Comparison of ENCODE assay signal across 19 cellular contexts in the genomic region with DNA sequence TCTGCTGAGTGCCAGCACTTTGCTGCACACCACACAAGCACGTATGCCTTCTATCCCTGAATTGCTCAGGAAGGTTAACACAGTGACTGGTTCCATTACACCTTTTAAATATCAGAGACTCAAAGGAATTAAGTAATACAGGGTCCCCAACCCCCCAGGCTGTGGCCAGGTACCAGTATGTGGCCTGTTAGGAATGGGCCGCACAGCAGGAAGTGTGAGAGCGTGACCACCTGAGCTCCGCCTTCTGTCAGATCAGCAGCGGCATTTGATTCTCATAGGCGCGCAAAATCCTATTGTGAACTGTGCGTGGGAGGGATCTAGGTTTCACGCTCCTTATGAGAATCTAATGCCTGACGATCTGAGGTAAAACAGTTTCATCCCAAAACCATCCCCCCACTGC.
DNase-seq lines count a peak whose midpoint lies in the region; ATAC-seq, FAIRE-seq and TF ChIP-seq lines count a peak whose summit lies in the region.
"Had no signal": no experiment of that assay in that cellular context is flagged by ENCODE, and none has a peak within 500 bp of the region (broad histone marks: within the 10 kb centered on the region; RNA-seq: fewer than 3 reads in every experiment).

No MANE protein-coding gene starts in this region.

- peaks cover 5% of the 10 kb centered on the region for H3K23me2 ChIP-seq in H1 (ENCODE audit: low read depth, low read length)

- no peak overlapping the region for H2BK12ac ChIP-seq in H1 (ENCODE audit: low read depth, low read length)

- H3K79me2 ChIP-seq in H1 (ENCODE audit: control insufficient read depth in 1 of 2, insufficient read depth in 2 of 2, low read length in 2 of 2): no peaks in the 10 kb centered on the region

- no peaks in the 10 kb centered on the region for H3K27me3 ChIP-seq in CD4-positive, CD25-positive, alpha-beta regulatory T cell (ENCODE audit: control insufficient read depth, insufficient read depth, low read length)
- H3K27me3 ChIP-seq in H1 (replicated peaks in 1 of 4; ENCODE audit: control insufficient read depth in 3 of 4, extremely low read depth in 1 of 4, insufficient read depth in 3 of 4, low read length in 3 of 4) (no peaks in the 10 kb centered on the region), thoracic aorta (replicated peaks; ENCODE audit: insufficient read depth) (no peaks in the 10 kb centered on the region)
- no peaks in the 10 kb centered on the region for H3K27me3 ChIP-seq in CD4-positive, alpha-beta T cell (ENCODE audit: control insufficient read depth, insufficient read depth, low read length)
- no peaks in the 10 kb centered on the region for H3K27me3 ChIP-seq in CD8-positive, alpha-beta memory T cell (ENCODE audit: insufficient read depth, low read length, poor library complexity, severe bottlenecking)
- H3K27me3 ChIP-seq: BE2C had no signal

- H3K27me3 Mint-ChIP-seq in CD4-positive, CD25-positive, alpha-beta regulatory T cell: no peaks in the 10 kb centered on the region
- no peaks in the 10 kb centered on the region for H3K27me3 Mint-ChIP-seq in CD4-positive, alpha-beta T cell
- H3K27me3 Mint-ChIP-seq in CD8-positive, alpha-beta memory T cell: peaks cover 0 to 1% of the 10 kb centered on the region in 2 donors

- H3K9me3 Mint-ChIP-seq in CD4-positive, CD25-positive, alpha-beta regulatory T cell: peaks cover 0 to 11% (median 0%) of the 10 kb centered on the region in 7 donors
- no peaks in the 10 kb centered on the region for H3K9me3 Mint-ChIP-seq in CD4-positive, alpha-beta T cell
- no peaks in the 10 kb centered on the region for H3K9me3 Mint-ChIP-seq in CD8-positive, alpha-beta memory T cell

- POLR2A ChIA-PET in H1 (lab: Charles Lee; ENCODE audit: partially characterized antibody): no interaction called here
- POLR2A ChIA-PET in CD4-positive, alpha-beta T cell (lab: Charles Lee): no interaction called here
- POLR2A ChIA-PET in CD8-positive, alpha-beta memory T cell (lab: Charles Lee): no interaction called here

- no peak for ATAC-seq in CD4-positive, CD25-positive, alpha-beta regulatory T cell (ENCODE audit: low read depth in 2 of 2)
- ATAC-seq in thoracic aorta (ENCODE audit: insufficient number of reproducible peaks, low FRiP score, low read depth) (no peak), GM18870 (IDR thresholded peaks at IDR 0.05; ENCODE audit: unreplicated experiment) (no peak)
- no peak for ATAC-seq in CD4-positive, alpha-beta T cell (ENCODE audit: poor library complexity)

- H3K36me3 ChIP-seq in CD4-positive, CD25-positive, alpha-beta regulatory T cell (ENCODE audit: control insufficient read depth, insufficient read depth, low read length): no peaks in the 10 kb centered on the region
- H3K36me3 ChIP-seq in H1 (ENCODE audit: control insufficient read depth in 2 of 4, insufficient read depth in 4 of 4, low read length in 3 of 4) (no peaks in the 10 kb centered on the region), thoracic aorta (no peaks in the 10 kb centered on the region)
- no peaks in the 10 kb centered on the region for H3K36me3 ChIP-seq in CD8-positive, alpha-beta memory T cell (ENCODE audit: insufficient read depth, low read length)
- H3K36me3 ChIP-seq: BE2C had no signal

- no peak for TF ChIP-seq RAD21 in H1 (IDR thresholded peaks at IDR 0.05 in 1 of 2, conservative IDR thresholded peaks at IDR 0.05 in 1 of 2; ENCODE audit: low read depth in 2 of 2, low read length in 2 of 2)

- H3K23ac ChIP-seq in H1 (ENCODE audit: insufficient read length): no peak overlapping the region

- no peak overlapping the region for H2BK20ac ChIP-seq in H1 (ENCODE audit: low read length)

- no peaks in the 10 kb centered on the region for H4K20me1 ChIP-seq in H1 (replicated peaks in 1 of 2; ENCODE audit: control insufficient read depth in 1 of 2, insufficient read depth in 2 of 2, low read length in 2 of 2)

- no peaks in the 10 kb centered on the region for H3K79me1 ChIP-seq in H1 (ENCODE audit: low read depth, low read length)

- H3K4me3 ChIP-seq in CD4-positive, CD25-positive, alpha-beta regulatory T cell (ENCODE audit: low read depth, low read length): no peak overlapping the region
- H3K4me3 ChIP-seq in H1 (ENCODE audit: extremely low read depth in 1 of 4, insufficient read depth in 2 of 4, low read depth in 3 of 4, low read length in 4 of 4) (no peak overlapping the region), thoracic aorta (no peak overlapping the region)
- H3K4me3 ChIP-seq in CD8-positive, alpha-beta memory T cell (ENCODE audit: low read length): no peak overlapping the region
- H3K4me3 ChIP-seq: GM12878, GM23248 had no signal

- no peak for TF ChIP-seq POLR2A in H1 (IDR thresholded peaks at IDR 0.05; ENCODE audit: control extremely low read depth in 1 of 2, low read depth in 2 of 2, low read length in 2 of 2)

- FAIRE-seq in H1 (lab: Jason Lieb, UNC): no peak
- FAIRE-seq: A204.1, GM12878, H54 had no signal

- no peak overlapping the region for H2BK120ac ChIP-seq in H1 (replicated peaks; ENCODE audit: low read depth, low read length)

- TF ChIP-seq CTCF in H1 (IDR thresholded peaks at IDR 0.05; ENCODE audit: control extremely low read depth in 1 of 3, insufficient read depth in 1 of 3, low read depth in 1 of 3, low read length in 3 of 3) (no peak), thoracic aorta (IDR thresholded peaks at IDR 0.05) (no peak)
- no peak for TF ChIP-seq CTCF in CD4-positive, alpha-beta T cell (IDR thresholded peaks at IDR 0.05)

- H3K27ac ChIP-seq in CD4-positive, CD25-positive, alpha-beta regulatory T cell (ENCODE audit: insufficient read depth, low read length, poor library complexity, severe bottlenecking): no peak overlapping the region
- H3K27ac ChIP-seq in H1 (ENCODE audit: low read depth, low read length) (no peak overlapping the region), thoracic aorta (peak overlapping the region; percentile 92)
- H3K27ac ChIP-seq in CD4-positive, alpha-beta T cell (ENCODE audit: low read depth, low read length): no peak overlapping the region
- no peak overlapping the region for H3K27ac ChIP-seq in CD8-positive, alpha-beta memory T cell (ENCODE audit: low read depth, low read length)
- H3K27ac ChIP-seq: GM23248, HL-60, KMS-11 had no signal

- no peak overlapping the region for H4K91ac ChIP-seq in H1 (replicated peaks; ENCODE audit: insufficient read length, low read length)

- no peak overlapping the region for H2AFZ ChIP-seq in H1 (ENCODE audit: low read length)
- H2AFZ ChIP-seq: GM23248 had no signal

- no peak overlapping the region for H2BK5ac ChIP-seq in H1 (ENCODE audit: low read depth, low read length)

- no peak overlapping the region for H4K5ac ChIP-seq in H1 (ENCODE audit: insufficient read length, low read depth, low read length)

- 97% methylated on average over 10 of the region's 10 CpGs; no CpG with 5 or more reads in 1 of the 2 experiments for WGBS in H1 (ENCODE audit: extremely low coverage in 1 of 2, insufficient coverage in 1 of 2, insufficient read length in 1 of 2, insufficient replicate concordance in 2 of 2, low coverage in 1 of 2, low lambda C conversion rate in 2 of 2, missing lambda C conversion rate in 1 of 2), 2 experiments

- no peak for DNase-seq in CD4-positive, CD25-positive, alpha-beta regulatory T cell
- DNase-seq in H1 (ENCODE audit: low read depth in 1 of 2, low spot score in 2 of 2) (no peak), thoracic aorta (ENCODE audit: low spot score) (no peak), D341Med (ENCODE audit: low spot score) (no peak)
- no peak for DNase-seq in CD4-positive, alpha-beta T cell
- DNase-seq in CD8-positive, alpha-beta memory T cell: no peak
- DNase-seq: ACHN, BE2C, DMS79 treated with DMSO at 0.1 percent for 48 hours, GF-D8, GM23248, HCEC 1CT had no signal

- no peak overlapping the region for H3K56ac ChIP-seq in H1 (replicated peaks; ENCODE audit: insufficient read length, low read depth, low read length)

- H3K36me3 Mint-ChIP-seq in CD4-positive, CD25-positive, alpha-beta regulatory T cell: peaks cover 12% of the 10 kb centered on the region
- H3K36me3 Mint-ChIP-seq in CD4-positive, alpha-beta T cell (ENCODE audit: low read depth): no peaks in the 10 kb centered on the region
- peaks cover 0 to 6% (median 0%) of the 10 kb centered on the region in 3 donors for H3K36me3 Mint-ChIP-seq in CD8-positive, alpha-beta memory T cell
- H3K36me3 Mint-ChIP-seq: CD14-positive monocyte had no signal

- 0 out of 2 replicates have a peak overlapping the region, but pooled peaks have one; percentile 40 for H2AK5ac ChIP-seq in H1 (ENCODE audit: low read depth, low read length)

- H3K9me3 ChIP-seq in CD4-positive, CD25-positive, alpha-beta regulatory T cell (ENCODE audit: control insufficient read depth in 2 of 2, low read length in 2 of 2): no peaks in the 10 kb centered on the region
- H3K9me3 ChIP-seq in H1 (ENCODE audit: insufficient read depth in 2 of 2, low read depth in 1 of 2, low read length in 1 of 2) (no peaks in the 10 kb centered on the region), thoracic aorta (no peaks in the 10 kb centered on the region)
- H3K9me3 ChIP-seq in CD4-positive, alpha-beta T cell (ENCODE audit: control insufficient read depth, low read length): no peaks in the 10 kb centered on the region
- no peaks in the 10 kb centered on the region for H3K9me3 ChIP-seq in CD8-positive, alpha-beta memory T cell (ENCODE audit: low read length)
- H3K9me3 ChIP-seq: BE2C had no signal

- no peak overlapping the region for H3K18ac ChIP-seq in H1 (ENCODE audit: extremely low read depth, low read length)

- H3K4me3 Mint-ChIP-seq in CD4-positive, CD25-positive, alpha-beta regulatory T cell: no peak overlapping the region
- no peak overlapping the region for H3K4me3 Mint-ChIP-seq in CD4-positive, alpha-beta T cell
- no peak overlapping the region for H3K4me3 Mint-ChIP-seq in CD8-positive, alpha-beta memory T cell
- H3K4me3 Mint-ChIP-seq: CD14-positive monocyte had no signal

- H3K4me1 ChIP-seq in CD4-positive, CD25-positive, alpha-beta regulatory T cell (ENCODE audit: control insufficient read depth, insufficient read depth, low read length, poor library complexity, severe bottlenecking): no peaks in the 10 kb centered on the region
- H3K4me1 ChIP-seq in H1 (replicated peaks in 1 of 4; ENCODE audit: control insufficient read depth in 3 of 4, insufficient read depth in 4 of 4, low read length in 3 of 4): no peaks in the 10 kb centered on the region
- H3K4me1 ChIP-seq in thoracic aorta (ENCODE audit: control insufficient read depth in 1 of 2, low read depth in 2 of 2): peaks cover 15 to 35% of the 10 kb centered on the region in 2 donors
- H3K4me1 ChIP-seq in CD8-positive, alpha-beta memory T cell (ENCODE audit: insufficient read depth, low read length): no peaks in the 10 kb centered on the region
- H3K4me1 ChIP-seq: BE2C had no signal

- CTCF ChIA-PET in H1 (lab: Charles Lee; ENCODE audit: partially characterized antibody): interaction anchor here (1.3 to 1.5 kb wide), 2 partner anchors 18 to 293 kb away, joined by 3 read pairs; no protein-coding TSS in a partner anchor
- CTCF ChIA-PET in CD4-positive, alpha-beta T cell (lab: Charles Lee): no interaction called here
- CTCF ChIA-PET in CD8-positive, alpha-beta memory T cell (lab: Charles Lee): no interaction called here

- peaks cover 5 to 42% (median 20%) of the 10 kb centered on the region in 4 donors for H3K4me1 Mint-ChIP-seq in CD4-positive, CD25-positive, alpha-beta regulatory T cell
- H3K4me1 Mint-ChIP-seq in CD4-positive, alpha-beta T cell (ENCODE audit: low read depth): peaks cover 33% of the 10 kb centered on the region
- H3K4me1 Mint-ChIP-seq in CD8-positive, alpha-beta memory T cell: peaks cover 7 to 14% (median 10%) of the 10 kb centered on the region in 3 donors
- H3K4me1 Mint-ChIP-seq: CD14-positive monocyte had no signal

- no peak for TF ChIP-seq EP300 in H1 (IDR thresholded peaks at IDR 0.05; ENCODE audit: borderline replicate concordance in 1 of 2, low read depth in 2 of 2, low read length in 2 of 2)

- H4K8ac ChIP-seq in H1 (ENCODE audit: extremely low read depth, insufficient read depth, low read length): no peak overlapping the region

- peak overlapping the region in 2 of 3 donors; percentile 54 to 71 for H3K27ac Mint-ChIP-seq in CD4-positive, CD25-positive, alpha-beta regulatory T cell
- no peak overlapping the region for H3K27ac Mint-ChIP-seq in CD4-positive, alpha-beta T cell
- H3K27ac Mint-ChIP-seq in CD8-positive, alpha-beta memory T cell: no peak overlapping the region
- H3K27ac Mint-ChIP-seq: CD14-positive monocyte had no signal

- H3K4me2 ChIP-seq in H1 (ENCODE audit: insufficient read depth in 1 of 2, low read depth in 2 of 2, low read length in 2 of 2): no peak overlapping the region
- H3K4me2 ChIP-seq: KMS-11 had no signal

- H3K4ac ChIP-seq in H1 (replicated peaks; ENCODE audit: insufficient read length, low read depth, low read length): no peak overlapping the region

- H3K14ac ChIP-seq in H1 (ENCODE audit: insufficient read length): no peak overlapping the region

- H2BK15ac ChIP-seq in H1 (ENCODE audit: low read length): no peak overlapping the region; the same call in 1 of the 2 replicates

- no peak overlapping the region for H3K9ac ChIP-seq in H1 (replicated peaks in 1 of 4; ENCODE audit: extremely low read depth in 1 of 4, low read depth in 3 of 4, low read length in 3 of 4)
- H3K9ac ChIP-seq: GM23248, KMS-11 had no signal

- intact Hi-C loops in CD4-positive, alpha-beta T cell (cut with DNase I, micrococcal nuclease): loop anchor here in 1 of 2 experiments (10.0 kb wide), 1 partner anchor 697 kb away; no protein-coding TSS in a partner anchor

Comparison
In these comparisons a context has a peak if more than half of its experiments do, and no peak if none do; other contexts are left out.
1. H3K27ac ChIP-seq: peak in thoracic aorta (2 of 2); none in CD4-positive, CD25-positive, alpha-beta regulatory T cell (single experiment), H1 (single experiment), CD4-positive, alpha-beta T cell (single experiment) and CD8-positive, alpha-beta memory T cell (single experiment).
2. H3K27ac Mint-ChIP-seq: peak in CD4-positive, CD25-positive, alpha-beta regulatory T cell (2 of 3); none in CD4-positive, alpha-beta T cell (single experiment) and CD8-positive, alpha-beta memory T cell (0 of 8).